ENCODE assay signal across 23 cellular contexts in the genomic region with DNA sequence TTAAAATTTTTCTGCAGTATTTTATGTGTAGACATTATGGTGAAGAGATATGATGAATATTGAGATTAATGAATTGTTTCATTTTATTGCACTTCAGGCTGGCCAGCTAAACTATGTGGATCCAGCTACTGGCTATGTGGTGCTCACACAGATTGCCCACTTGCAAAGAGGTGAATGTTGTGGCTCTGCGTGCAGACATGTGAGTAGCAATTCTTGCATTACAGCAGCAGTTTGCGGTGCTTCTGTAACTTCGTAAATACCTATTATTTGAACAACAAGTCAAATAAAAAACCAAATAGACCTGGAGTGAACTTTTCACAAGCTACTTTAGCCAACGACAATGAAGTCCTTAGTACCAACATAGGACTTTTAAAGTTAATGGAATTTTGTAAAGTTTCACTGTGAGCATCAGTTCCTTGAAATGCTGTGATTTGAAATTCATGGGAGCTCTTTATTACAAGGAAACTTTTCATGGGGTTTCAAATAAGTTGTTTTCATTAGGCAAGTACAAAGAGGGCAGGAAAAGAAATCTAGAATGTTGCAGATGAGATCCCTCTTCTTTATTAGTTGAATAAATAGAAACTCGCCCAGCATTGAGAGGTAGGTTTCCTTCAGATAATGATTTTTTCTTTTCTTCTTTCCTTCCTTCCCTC. TPM values are rescaled to one million over a fixed set of nuclear protein-coding genes. Genes with fewer than 3 reads are reported as not detected.
"Had no signal": no experiment of that assay in that cellular context is flagged by ENCODE, and none has a peak within 500 bp of the region (broad histone marks: within the 10 kb centered on the region; RNA-seq: fewer than 3 reads in every experiment).

No MANE protein-coding gene starts in this region.

- H3K9me3 ChIP-seq: SK-N-SH had no signal

- DNase-seq: KBM-7, NCI-H1092, NCI-H1105 treated with DMSO at 0.1 percent for 48 hours, NCI-H1417 treated with DMSO at 0.1 percent for 48 hours, NCI-H146, NCI-H1694 treated with DMSO at 0.1 percent for 48 hours, NCI-H1930, NCI-H2081, NCI-H2107, NCI-H2227 treated with DMSO at 0.1 percent for 48 hours, NCI-H524, NCI-H526 treated with DMSO at 0.1 percent for 48 hours, NCI-H774, PC-3, SHP77, SK-N-SH, SW 1271 had no signal

- H3K4me2 ChIP-seq: SK-N-SH had no signal

- H3K27ac ChIP-seq: RWPE1 had no signal

- ATAC-seq: Panc1, PC-3 had no signal

- H3K9ac ChIP-seq: SK-N-SH had no signal

RNA-seq across cellular contexts. Expression of a gene that starts 3.4 kb away (rescaled TPM):
- polyA plus RNA-seq: IgD-negative memory B cell had no signal

RNA-seq across cellular contexts. Expression of a gene that starts 11.3 kb away (rescaled TPM):
- total RNA-seq: LHCN-M2, MCF 10A, OCI-LY7 had no signal
- polyA plus RNA-seq: IgD-negative memory B cell had no signal
